Comparison of ENCODE assay signal across 22 cellular contexts in the genomic region with DNA sequence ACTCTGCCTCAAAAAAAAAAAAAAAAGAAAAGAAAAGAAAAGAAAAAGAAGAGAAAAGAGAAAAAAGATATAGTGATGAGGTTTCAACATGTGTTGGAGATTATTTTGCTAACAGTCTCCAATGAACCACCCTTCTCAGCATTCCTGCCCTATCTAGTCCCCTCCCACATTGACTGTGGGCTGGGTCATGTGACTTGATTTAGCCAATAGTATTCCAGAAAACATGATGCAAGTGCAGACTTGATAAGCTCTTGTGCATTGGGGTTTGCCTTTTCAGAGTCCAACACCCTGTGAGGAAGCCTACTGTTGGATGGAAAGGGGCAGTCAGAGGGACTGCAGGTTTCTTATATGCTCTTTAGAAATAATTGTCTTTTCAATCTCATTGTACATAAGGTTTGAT. TPM values are rescaled to one million over a fixed set of nuclear protein-coding genes. Genes with fewer than 3 reads are reported as not detected.
A peak's percentile ranks its signal among the peaks of the same experiment; 100 is the strongest.
DNase-seq lines count a peak whose midpoint lies in the region; ATAC-seq and TF ChIP-seq lines count a peak whose summit lies in the region.
"Had no signal": no experiment of that assay in that cellular context is flagged by ENCODE, and none has a peak within 500 bp of the region (broad histone marks: within the 10 kb centered on the region; RNA-seq: fewer than 3 reads in every experiment).

No MANE protein-coding gene starts in this region.

- POLR2A ChIA-PET in IMR-90 (lab: Charles Lee; ENCODE audit: unreplicated experiment), result no interaction called here

- TF ChIP-seq POLR2A in IMR-90 (IDR thresholded peaks at IDR 0.05; ENCODE audit: low read depth, low read length), result no peak

- no peak overlapping the region for H2BK20ac ChIP-seq in IMR-90 (ENCODE audit: low read depth, low read length)

- DNase-seq in Caki2 (ENCODE audit: low read depth) (peak; percentile 16), IMR-90 (peak; percentile 9), amniotic epithelial cell (ENCODE audit: low read depth) (peak; percentile 75), fibroblast of villous mesenchyme (ENCODE audit: low read depth) (peak; percentile 34), occipital lobe (lab: John Stamatoyannopoulos, UW) (no peak), AG20443 (ENCODE audit: low spot score) (no peak), tibial artery (no peak)
- DNase-seq: activated CD4-positive, alpha-beta T cell treated with anti-CD3 and anti-CD28 coated beads for 36 hours; activated naive CD8-positive, alpha-beta T cell treated with anti-CD3 and anti-CD28 coated beads, Interleukin-2, amount 50 U/mL, for 24 hours; COR-L47; effector CD4-positive, alpha-beta T cell; foreskin melanocyte; KBM-7; NCI-H1048; NCI-H2081 treated with DMSO at 0.1 percent for 48 hours; NCI-H69; PC-9; SK-N-SH; stimulated activated CD4-positive, alpha-beta T cell treated with anti-CD3 and anti-CD28 coated beads, Interleukin-4, amount 100 ng/mL, for 4 hours; substantia nigra; T1000 had no signal

- no TSS peak for BruUV-seq in IMR-90 (replicated peaks; lab: Mats Ljungman, UMichigan)

- H3K4ac ChIP-seq in IMR-90 (ENCODE audit: low read depth, low read length), result no peak overlapping the region

- no peak overlapping the region for H2BK120ac ChIP-seq in IMR-90 (ENCODE audit: low read depth, low read length)

- CTCF ChIA-PET in IMR-90 (lab: Yijun Ruan, JAX), result no interaction called here

- no peak overlapping the region for H3K4me3 ChIP-seq in IMR-90 (ENCODE audit: insufficient read depth, low read depth, low read length)
- no peak overlapping the region for H3K4me3 ChIP-seq in fibroblast of villous mesenchyme (ENCODE audit: low read depth, low read length)
- H3K4me3 ChIP-seq in tibial artery, result no peak overlapping the region
- H3K4me3 ChIP-seq: PC-9 had no signal

- no peak overlapping the region for H2AK9ac ChIP-seq in IMR-90 (replicated peaks; ENCODE audit: low read depth, low read length, poor library complexity)

- in situ Hi-C loops in Caki2 (cut with HindIII; ENCODE audit: low pct_unique_long_range_greater_than_20kb, low sequenced_read_pairs), result no loop called here
- in situ Hi-C loops in IMR-90 (cut with MboI; ENCODE audit: low sequenced_read_pairs), result no loop called here

- H3K36me3 ChIP-seq in IMR-90 (ENCODE audit: control insufficient read depth, insufficient read depth, low read length) (no peaks in the 10 kb centered on the region), tibial artery (no peaks in the 10 kb centered on the region)

- H3K23ac ChIP-seq in IMR-90 (ENCODE audit: low read depth, low read length), result no peak overlapping the region

- H4K5ac ChIP-seq in IMR-90 (ENCODE audit: low read depth, low read length), result no peak overlapping the region

- no peaks in the 10 kb centered on the region for H4K20me1 ChIP-seq in IMR-90 (ENCODE audit: insufficient read depth, low read length)

- H3K9ac ChIP-seq in IMR-90 (ENCODE audit: low read depth, low read length), result no peak overlapping the region
- H3K9ac ChIP-seq: SK-N-SH had no signal

- H3K79me1 ChIP-seq in IMR-90 (ENCODE audit: low read depth in 1 of 2, low read length in 2 of 2), result no peaks in the 10 kb centered on the region

- no peak overlapping the region for H3K14ac ChIP-seq in IMR-90 (replicated peaks; ENCODE audit: low read depth, low read length)

- H2AK5ac ChIP-seq in IMR-90 (ENCODE audit: low read depth, low read length), result no peak overlapping the region

- TF ChIP-seq CTCF in IMR-90 (conservative IDR thresholded peaks at IDR 0.05; ENCODE audit: low read depth, low read length) (no peak), fibroblast of villous mesenchyme (IDR thresholded peaks at IDR 0.05; ENCODE audit: insufficient read depth, low read depth, low read length) (no peak), tibial artery (IDR thresholded peaks at IDR 0.05) (no peak)

- H3K27me3 ChIP-seq in IMR-90 (ENCODE audit: control insufficient read depth, insufficient read depth, low read length), result no peaks in the 10 kb centered on the region
- H3K27me3 ChIP-seq in tibial artery, result no peaks in the 10 kb centered on the region

- no peak overlapping the region for H3K27ac ChIP-seq in IMR-90 (ENCODE audit: insufficient read depth, low read length)
- no peak overlapping the region for H3K27ac ChIP-seq in tibial artery
- H3K27ac ChIP-seq: PC-9 had no signal

- no peak overlapping the region for H3K56ac ChIP-seq in IMR-90 (ENCODE audit: extremely low read depth, insufficient read depth, low read length)

- no peak overlapping the region for H2BK15ac ChIP-seq in IMR-90 (ENCODE audit: low read depth, low read length)

- no peak overlapping the region for H2AFZ ChIP-seq in IMR-90 (replicated peaks; ENCODE audit: low read length, poor library complexity)
- H2AFZ ChIP-seq: PC-9 had no signal

- H3K9me1 ChIP-seq in IMR-90 (ENCODE audit: insufficient read depth, low read length), result no peaks in the 10 kb centered on the region

- no peak overlapping the region for H4K8ac ChIP-seq in IMR-90 (ENCODE audit: low read depth in 2 of 2, low read length in 2 of 2)

- intact Hi-C loops in IMR-90 (cut with micrococcal nuclease) (no loop called here), tibial artery (cut with DNase I; ENCODE audit: low total_unique reads) (no loop called here)

- dilution Hi-C loops in IMR-90 (cut with HindIII; ENCODE audit: low sequenced_read_pairs, unreplicated experiment), result no loop called here

- H3K4me2 ChIP-seq in IMR-90 (ENCODE audit: low read depth, low read length), result no peak overlapping the region
- H3K4me2 ChIP-seq: PC-9, SK-N-SH had no signal

- H2BK5ac ChIP-seq in IMR-90 (ENCODE audit: low read depth, low read length, poor library complexity, severe bottlenecking), result no peak overlapping the region

- no peak for TF ChIP-seq RAD21 in IMR-90 (IDR thresholded peaks at IDR 0.05; ENCODE audit: low read length)

- ATAC-seq in IMR-90 (ENCODE audit: low read depth), result no peak
- ATAC-seq in HG02840 (IDR thresholded peaks at IDR 0.05; ENCODE audit: low FRiP score, unreplicated experiment), result no peak
- ATAC-seq: activated CD4-positive, alpha-beta T cell treated with anti-CD3 and anti-CD28 coated beads for 36 hours; activated naive CD8-positive, alpha-beta T cell treated with anti-CD3 and anti-CD28 coated beads, Interleukin-2, amount 50 U/mL, for 24 hours had no signal

- no peak overlapping the region for H4K91ac ChIP-seq in IMR-90 (ENCODE audit: insufficient read depth, low read depth, low read length)

- H3K9me3 ChIP-seq in IMR-90 (ENCODE audit: control insufficient read depth, insufficient read depth, low read length), result no peaks in the 10 kb centered on the region
- no peaks in the 10 kb centered on the region for H3K9me3 ChIP-seq in tibial artery
- H3K9me3 ChIP-seq: SK-N-SH had no signal

- no peak overlapping the region for H3K18ac ChIP-seq in IMR-90 (ENCODE audit: low read depth, low read length)

- no peaks in the 10 kb centered on the region for H3K4me1 ChIP-seq in IMR-90 (ENCODE audit: control insufficient read depth, insufficient read depth, low read length)
- no peaks in the 10 kb centered on the region for H3K4me1 ChIP-seq in tibial artery

TF ChIP-seq in IMR-90, 13 proteins besides CTCF, POLR2A, EP300 and RAD21:
- TF ChIP-seq CHD1 (IDR thresholded peaks at IDR 0.05; ENCODE audit: low read depth, low read length), result no peak
- TF ChIP-seq MXI1 (IDR thresholded peaks at IDR 0.05; ENCODE audit: borderline replicate concordance, low read depth, low read length), result no peak
- TF ChIP-seq BHLHE40 (IDR thresholded peaks at IDR 0.05; ENCODE audit: low read depth, low read length), result no peak
- TF ChIP-seq FOS (IDR thresholded peaks at IDR 0.05; ENCODE audit: low read depth, low read length), result no peak
- TF ChIP-seq, protein P1, sequence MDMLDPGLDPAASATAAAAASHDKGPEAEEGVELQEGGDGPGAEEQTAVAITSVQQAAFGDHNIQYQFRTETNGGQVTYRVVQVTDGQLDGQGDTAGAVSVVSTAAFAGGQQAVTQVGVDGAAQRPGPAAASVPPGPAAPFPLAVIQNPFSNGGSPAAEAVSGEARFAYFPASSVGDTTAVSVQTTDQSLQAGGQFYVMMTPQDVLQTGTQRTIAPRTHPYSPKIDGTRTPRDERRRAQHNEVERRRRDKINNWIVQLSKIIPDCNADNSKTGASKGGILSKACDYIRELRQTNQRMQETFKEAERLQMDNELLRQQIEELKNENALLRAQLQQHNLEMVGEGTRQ (IDR thresholded peaks at IDR 0.05; ENCODE audit: low read depth, low read length), result 0 out of 2 replicates have a peak, but pooled peaks have one; percentile 43
- TF ChIP-seq SMC3 (IDR thresholded peaks at IDR 0.05; ENCODE audit: low read depth, low read length), result no peak
- TF ChIP-seq MAFK (IDR thresholded peaks at IDR 0.05; ENCODE audit: low read depth, low read length), result no peak
- no peak for TF ChIP-seq MAZ (IDR thresholded peaks at IDR 0.05; ENCODE audit: borderline replicate concordance, low read depth, low read length)

RNA-seq across cellular contexts. Expression of gene MED12L, which starts 37.8 kb away (rescaled TPM):
- total RNA-seq in Caki2 (2014; rRNA removed; shearing (Covaris generic); ENCODE audit: low replicate concordance), result 0.24 TPM in 1 of 2 replicates, not detected in the other
- 0.18 and 0.28 TPM in 2 replicates for total RNA-seq in IMR-90 (2012; rRNA removed)
- polyA plus RNA-seq in IMR-90 (2012; rRNA removed), result 0.05 and 0.16 TPM in 2 replicates
- polyA plus RNA-seq in IMR-90 (2012; cell fraction: cytosol; rRNA removed), result 0.01 and 0.03 TPM in 2 replicates
- polyA plus RNA-seq in IMR-90 (2012; cell fraction: nucleus; rRNA removed; ENCODE audit: low replicate concordance), result 0.05 and 0.16 TPM in 2 replicates
- 0.32 and 1.3 TPM in 2 replicates for total RNA-seq in fibroblast of villous mesenchyme
- total RNA-seq in occipital lobe, result 6.1 TPM

Comparison
In these comparisons a context has a peak if more than half of its experiments do, and no peak if none do; other contexts are left out.
1. DNase-seq: peak in Caki2 (single experiment), IMR-90 (single experiment), amniotic epithelial cell (single experiment) and fibroblast of villous mesenchyme (single experiment); none in occipital lobe (single experiment), AG20443 (single experiment) and tibial artery (0 of 2).